ENCODE assay signal across 2 cellular contexts in the genomic region with DNA sequence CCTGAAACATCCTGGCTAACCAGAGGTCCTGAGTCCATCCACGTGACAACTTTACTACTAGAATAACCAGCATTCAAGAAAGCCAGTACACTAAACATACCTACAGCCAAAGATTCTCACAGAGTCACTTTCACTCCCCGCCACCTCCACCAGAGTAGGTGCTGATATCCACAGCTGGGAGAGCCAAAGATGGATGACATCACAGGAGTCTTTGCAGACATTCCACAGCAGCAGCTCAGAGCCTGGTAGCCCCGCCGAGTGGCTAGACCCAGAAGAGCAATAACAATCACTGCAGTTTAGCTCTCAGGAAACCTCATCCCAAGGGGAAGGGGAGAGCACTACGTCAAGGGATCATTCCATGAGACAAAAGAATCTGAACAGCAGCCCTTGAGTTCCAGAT.
TF ChIP-seq lines count a peak whose summit lies in the region.

No MANE protein-coding gene starts in this region.

TF ChIP-seq in HepG2, 621 proteins besides CTCF, POLR2A, EP300 and RAD21 (continues in another document):
- TF ChIP-seq KLF9 (CRISPR knock-in tag; IDR thresholded peaks at IDR 0.05; ENCODE audit: low read depth) (no peak), ZNF589 (CRISPR knock-in tag; conservative IDR thresholded peaks at IDR 0.05) (no peak), ZNF34 (CRISPR knock-in tag; IDR thresholded peaks at IDR 0.05; ENCODE audit: borderline replicate concordance) (no peak), MTA3 (CRISPR knock-in tag; IDR thresholded peaks at IDR 0.05) (no peak), MLLT10 (CRISPR knock-in tag; IDR thresholded peaks at IDR 0.05) (no peak), PAWR (CRISPR knock-in tag; IDR thresholded peaks at IDR 0.05; ENCODE audit: borderline replicate concordance) (no peak), ZNF282 (IDR thresholded peaks at IDR 0.05; ENCODE audit: partially characterized antibody) (no peak), CREM (IDR thresholded peaks at IDR 0.05) (no peak), CREM (CRISPR knock-in tag; IDR thresholded peaks at IDR 0.05) (no peak), KMT2A (CRISPR knock-in tag; IDR thresholded peaks at IDR 0.05) (no peak)
- TF ChIP-seq, protein P1, sequence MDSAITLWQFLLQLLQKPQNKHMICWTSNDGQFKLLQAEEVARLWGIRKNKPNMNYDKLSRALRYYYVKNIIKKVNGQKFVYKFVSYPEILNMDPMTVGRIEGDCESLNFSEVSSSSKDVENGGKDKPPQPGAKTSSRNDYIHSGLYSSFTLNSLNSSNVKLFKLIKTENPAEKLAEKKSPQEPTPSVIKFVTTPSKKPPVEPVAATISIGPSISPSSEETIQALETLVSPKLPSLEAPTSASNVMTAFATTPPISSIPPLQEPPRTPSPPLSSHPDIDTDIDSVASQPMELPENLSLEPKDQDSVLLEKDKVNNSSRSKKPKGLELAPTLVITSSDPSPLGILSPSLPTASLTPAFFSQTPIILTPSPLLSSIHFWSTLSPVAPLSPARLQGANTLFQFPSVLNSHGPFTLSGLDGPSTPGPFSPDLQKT (CRISPR knock-in tag; IDR thresholded peaks at IDR 0.05; ENCODE audit: borderline replicate concordance) = no peak
- TF ChIP-seq, protein P2, sequence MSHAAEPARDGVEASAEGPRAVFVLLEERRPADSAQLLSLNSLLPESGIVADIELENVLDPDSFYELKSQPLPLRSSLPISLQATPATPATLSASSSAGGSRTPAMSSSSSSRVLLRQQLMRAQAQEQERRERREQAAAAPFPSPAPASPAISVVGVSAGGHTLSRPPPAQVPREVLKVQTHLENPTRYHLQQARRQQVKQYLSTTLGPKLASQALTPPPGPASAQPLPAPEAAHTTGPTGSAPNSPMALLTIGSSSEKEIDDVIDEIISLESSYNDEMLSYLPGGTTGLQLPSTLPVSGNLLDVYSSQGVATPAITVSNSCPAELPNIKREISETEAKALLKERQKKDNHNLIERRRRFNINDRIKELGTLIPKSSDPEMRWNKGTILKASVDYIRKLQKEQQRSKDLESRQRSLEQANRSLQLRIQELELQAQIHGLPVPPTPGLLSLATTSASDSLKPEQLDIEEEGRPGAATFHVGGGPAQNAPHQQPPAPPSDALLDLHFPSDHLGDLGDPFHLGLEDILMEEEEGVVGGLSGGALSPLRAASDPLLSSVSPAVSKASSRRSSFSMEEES (CRISPR knock-in tag; IDR thresholded peaks at IDR 0.05) = no peak
- TF ChIP-seq, protein P3, sequence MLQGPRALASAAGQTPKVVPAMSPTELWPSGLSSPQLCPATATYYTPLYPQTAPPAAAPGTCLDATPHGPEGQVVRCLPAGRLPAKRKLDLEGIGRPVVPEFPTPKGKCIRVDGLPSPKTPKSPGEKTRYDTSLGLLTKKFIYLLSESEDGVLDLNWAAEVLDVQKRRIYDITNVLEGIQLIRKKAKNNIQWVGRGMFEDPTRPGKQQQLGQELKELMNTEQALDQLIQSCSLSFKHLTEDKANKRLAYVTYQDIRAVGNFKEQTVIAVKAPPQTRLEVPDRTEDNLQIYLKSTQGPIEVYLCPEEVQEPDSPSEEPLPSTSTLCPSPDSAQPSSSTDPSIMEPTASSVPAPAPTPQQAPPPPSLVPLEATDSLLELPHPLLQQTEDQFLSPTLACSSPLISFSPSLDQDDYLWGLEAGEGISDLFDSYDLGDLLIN (CRISPR knock-in tag; IDR thresholded peaks at IDR 0.05; ENCODE audit: borderline replicate concordance) = no peak
- TF ChIP-seq, protein P4, sequence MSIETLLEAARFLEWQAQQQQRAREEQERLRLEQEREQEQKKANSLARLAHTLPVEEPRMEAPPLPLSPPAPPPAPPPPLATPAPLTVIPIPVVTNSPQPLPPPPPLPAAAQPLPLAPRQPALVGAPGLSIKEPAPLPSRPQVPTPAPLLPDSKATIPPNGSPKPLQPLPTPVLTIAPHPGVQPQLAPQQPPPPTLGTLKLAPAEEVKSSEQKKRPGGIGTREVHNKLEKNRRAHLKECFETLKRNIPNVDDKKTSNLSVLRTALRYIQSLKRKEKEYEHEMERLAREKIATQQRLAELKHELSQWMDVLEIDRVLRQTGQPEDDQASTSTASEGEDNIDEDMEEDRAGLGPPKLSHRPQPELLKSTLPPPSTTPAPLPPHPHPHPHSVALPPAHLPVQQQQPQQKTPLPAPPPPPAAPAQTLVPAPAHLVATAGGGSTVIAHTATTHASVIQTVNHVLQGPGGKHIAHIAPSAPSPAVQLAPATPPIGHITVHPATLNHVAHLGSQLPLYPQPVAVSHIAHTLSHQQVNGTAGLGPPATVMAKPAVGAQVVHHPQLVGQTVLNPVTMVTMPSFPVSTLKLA (IDR thresholded peaks at IDR 0.05) = no peak
- TF ChIP-seq, protein P5, sequence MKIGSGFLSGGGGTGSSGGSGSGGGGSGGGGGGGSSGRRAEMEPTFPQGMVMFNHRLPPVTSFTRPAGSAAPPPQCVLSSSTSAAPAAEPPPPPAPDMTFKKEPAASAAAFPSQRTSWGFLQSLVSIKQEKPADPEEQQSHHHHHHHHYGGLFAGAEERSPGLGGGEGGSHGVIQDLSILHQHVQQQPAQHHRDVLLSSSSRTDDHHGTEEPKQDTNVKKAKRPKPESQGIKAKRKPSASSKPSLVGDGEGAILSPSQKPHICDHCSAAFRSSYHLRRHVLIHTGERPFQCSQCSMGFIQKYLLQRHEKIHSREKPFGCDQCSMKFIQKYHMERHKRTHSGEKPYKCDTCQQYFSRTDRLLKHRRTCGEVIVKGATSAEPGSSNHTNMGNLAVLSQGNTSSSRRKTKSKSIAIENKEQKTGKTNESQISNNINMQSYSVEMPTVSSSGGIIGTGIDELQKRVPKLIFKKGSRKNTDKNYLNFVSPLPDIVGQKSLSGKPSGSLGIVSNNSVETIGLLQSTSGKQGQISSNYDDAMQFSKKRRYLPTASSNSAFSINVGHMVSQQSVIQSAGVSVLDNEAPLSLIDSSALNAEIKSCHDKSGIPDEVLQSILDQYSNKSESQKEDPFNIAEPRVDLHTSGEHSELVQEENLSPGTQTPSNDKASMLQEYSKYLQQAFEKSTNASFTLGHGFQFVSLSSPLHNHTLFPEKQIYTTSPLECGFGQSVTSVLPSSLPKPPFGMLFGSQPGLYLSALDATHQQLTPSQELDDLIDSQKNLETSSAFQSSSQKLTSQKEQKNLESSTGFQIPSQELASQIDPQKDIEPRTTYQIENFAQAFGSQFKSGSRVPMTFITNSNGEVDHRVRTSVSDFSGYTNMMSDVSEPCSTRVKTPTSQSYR (CRISPR knock-in tag; IDR thresholded peaks at IDR 0.05; ENCODE audit: borderline replicate concordance) = no peak

TF ChIP-seq in H1, 55 proteins besides CTCF, POLR2A, EP300 and RAD21:
- TF ChIP-seq, protein P6, sequence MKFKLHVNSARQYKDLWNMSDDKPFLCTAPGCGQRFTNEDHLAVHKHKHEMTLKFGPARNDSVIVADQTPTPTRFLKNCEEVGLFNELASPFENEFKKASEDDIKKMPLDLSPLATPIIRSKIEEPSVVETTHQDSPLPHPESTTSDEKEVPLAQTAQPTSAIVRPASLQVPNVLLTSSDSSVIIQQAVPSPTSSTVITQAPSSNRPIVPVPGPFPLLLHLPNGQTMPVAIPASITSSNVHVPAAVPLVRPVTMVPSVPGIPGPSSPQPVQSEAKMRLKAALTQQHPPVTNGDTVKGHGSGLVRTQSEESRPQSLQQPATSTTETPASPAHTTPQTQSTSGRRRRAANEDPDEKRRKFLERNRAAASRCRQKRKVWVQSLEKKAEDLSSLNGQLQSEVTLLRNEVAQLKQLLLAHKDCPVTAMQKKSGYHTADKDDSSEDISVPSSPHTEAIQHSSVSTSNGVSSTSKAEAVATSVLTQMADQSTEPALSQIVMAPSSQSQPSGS (IDR thresholded peaks at IDR 0.05; ENCODE audit: low read length) = 0 out of 2 replicates have a peak, but pooled peaks have one; percentile 30
- no peak for TF ChIP-seq SP1 (IDR thresholded peaks at IDR 0.05; ENCODE audit: low read depth, low read length)
- peak; percentile 9; the same call in 1 of the 2 replicates for TF ChIP-seq TEAD4 (IDR thresholded peaks at IDR 0.05; ENCODE audit: low read depth, low read length)
- no peak for TF ChIP-seq CTBP2 (IDR thresholded peaks at IDR 0.05; ENCODE audit: borderline replicate concordance, insufficient read depth, insufficient read length, low read length)
- TF ChIP-seq TAF1 (IDR thresholded peaks at IDR 0.05; ENCODE audit: low read depth, low read length) = no peak
TF ChIP-seq in H1: peak in this region for 2.
